In genomic region chr15:80455668-80456442, GRCh38 we compare ENCODE assay signal across 8 cellular contexts. TPM values are rescaled to one million over a fixed set of nuclear protein-coding genes. Genes with fewer than 3 reads are reported as not detected.
DNase-seq lines count a peak whose midpoint lies in the region; TF ChIP-seq lines count a peak whose summit lies in the region.

No MANE protein-coding gene starts in this region.

- intact Hi-C loops in vagina (cut with DNase I): loop anchor here (10.0 kb wide), 3 partner anchors 109 to 519 kb away; partner anchors contain the start of gene CEMIP

- no peaks in the 10 kb centered on the region for H3K9me3 ChIP-seq in vagina

- no peak overlapping the region for H3K27ac ChIP-seq in vagina

- H3K4me3 ChIP-seq in vagina: no peak overlapping the region

- no peak for TF ChIP-seq POLR2A in vagina (IDR thresholded peaks at IDR 0.05)

- TF ChIP-seq CTCF in LNCAP (IDR thresholded peaks at IDR 0.05) (peak; percentile 94), vagina (IDR thresholded peaks at IDR 0.05) (peak; percentile 86 to 96 (median 92))

- DNase-seq in NCI-H2081 (lab: John Stamatoyannopoulos, UW): peak; percentile 59 to 61
- DNase-seq in NCI-H2081 treated with DMSO at 0.1 percent for 48 hours (lab: John Stamatoyannopoulos, UW): no peak
- DNase-seq in SIG-M5 (lab: John Stamatoyannopoulos, UW): peak; percentile 1
- peak; percentile 46 for DNase-seq in activated naive CD4-positive, alpha-beta T cell treated with Interleukin-2 at 50 U/mL for 16 hours
- DNase-seq in germinal center (ENCODE audit: low spot score): peak; percentile 64
- peak; percentile 61 for DNase-seq in pons (ENCODE audit: low spot score)
- DNase-seq in vagina (ENCODE audit: extremely low spot score in 2 of 2): no peak

- H3K36me3 ChIP-seq in vagina: no peaks in the 10 kb centered on the region

- H3K27me3 ChIP-seq in vagina: no peaks in the 10 kb centered on the region

- peaks cover 9% of the 10 kb centered on the region for H3K4me1 ChIP-seq in vagina

RNA-seq across cellular contexts. Expression of gene ARNT2, which starts 51.7 kb away (rescaled TPM):
- total RNA-seq in vagina: 8.1 TPM

Comparison
In these comparisons a context has a peak if more than half of its experiments do, and no peak if none do; other contexts are left out.
1. DNase-seq: peak in NCI-H2081 (2 of 2), SIG-M5 (single experiment), activated naive CD4-positive, alpha-beta T cell treated with Interleukin-2 at 50 U/mL for 16 hours (single experiment), germinal center (single experiment) and pons (single experiment); none in NCI-H2081 treated with DMSO at 0.1 percent for 48 hours (single experiment) and vagina (0 of 2).